17 cellular contexts compared by ENCODE assay signal in the genomic region with DNA sequence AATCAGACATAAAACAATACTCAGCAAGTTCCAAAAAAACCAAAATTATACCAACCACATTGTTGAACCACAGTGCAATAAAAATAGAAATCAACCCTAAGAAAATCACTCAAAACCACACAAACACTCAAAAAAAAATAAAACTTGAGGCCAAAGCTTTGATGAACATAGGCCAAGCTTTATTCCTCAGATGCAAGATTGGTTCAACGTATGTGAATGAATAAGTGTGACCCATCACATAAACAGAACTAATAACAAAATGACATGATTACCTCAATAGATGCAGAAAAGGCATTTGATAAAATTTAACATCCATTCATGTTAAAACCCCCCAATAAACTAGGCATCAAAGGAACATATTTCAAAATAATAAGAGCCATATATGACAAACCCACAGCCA.
A peak's percentile ranks its signal among the peaks of the same experiment; 100 is the strongest.
DNase-seq lines count a peak whose midpoint lies in the region; ATAC-seq, FAIRE-seq and TF ChIP-seq lines count a peak whose summit lies in the region.
"Had no signal": no experiment of that assay in that cellular context is flagged by ENCODE, and none has a peak within 500 bp of the region (broad histone marks: within the 10 kb centered on the region; RNA-seq: fewer than 3 reads in every experiment).

No MANE protein-coding gene starts in this region.

- in situ Hi-C loops in IMR-90 (cut with MboI; ENCODE audit: low sequenced_read_pairs) (no loop called here), mammary epithelial cell (cut with MboI; ENCODE audit: low sequenced_read_pairs in 2 of 2) (no loop called here)

- TF ChIP-seq RAD21 in A549 (conservative IDR thresholded peaks at IDR 0.05 in 1 of 2, IDR thresholded peaks at IDR 0.05 in 1 of 2) (no peak), IMR-90 (IDR thresholded peaks at IDR 0.05; ENCODE audit: low read length) (no peak)

- H4K20me1 ChIP-seq in IMR-90 (ENCODE audit: insufficient read depth, low read length) (no peaks in the 10 kb centered on the region), mammary epithelial cell (ENCODE audit: insufficient read depth, low read length) (no peaks in the 10 kb centered on the region)
- H4K20me1 ChIP-seq: BLaER1 treated with 17β-estradiol and CSF1 and Interleukin-3, amounts not matched to agents 10 nM and 100 nM had no signal

- H2AFZ ChIP-seq in IMR-90 (replicated peaks; ENCODE audit: low read length, poor library complexity) (no peak overlapping the region), mammary epithelial cell (ENCODE audit: low read depth, low read length) (no peak overlapping the region)

- H3K4me2 ChIP-seq in A549 (no peak overlapping the region), IMR-90 (ENCODE audit: low read depth, low read length) (no peak overlapping the region), mammary epithelial cell (ENCODE audit: insufficient read depth, low read depth, low read length) (no peak overlapping the region)
- H3K4me2 ChIP-seq: BLaER1 treated with 17β-estradiol and CSF1 and Interleukin-3, amounts not matched to agents 10 nM and 100 nM had no signal

- H4K8ac ChIP-seq in IMR-90 (ENCODE audit: low read depth in 2 of 2, low read length in 2 of 2) = no peak overlapping the region

- H3K4me3 ChIP-seq in A549 = no peak overlapping the region
- H3K4me3 ChIP-seq in IMR-90 (ENCODE audit: insufficient read depth, low read depth, low read length) = no peak overlapping the region
- H3K4me3 ChIP-seq in mammary epithelial cell (replicated peaks in 1 of 3; ENCODE audit: insufficient read depth in 1 of 3, low read depth in 2 of 3, low read length in 3 of 3) = no peak overlapping the region
- H3K4me3 ChIP-seq: BLaER1 treated with 17β-estradiol and CSF1 and Interleukin-3, amounts not matched to agents 10 nM and 100 nM; GM12878; HAP-1 had no signal

- no peak overlapping the region for H2AK9ac ChIP-seq in IMR-90 (replicated peaks; ENCODE audit: low read depth, low read length, poor library complexity)

- no peaks in the 10 kb centered on the region for H3K4me1 ChIP-seq in A549
- H3K4me1 ChIP-seq in IMR-90 (ENCODE audit: control insufficient read depth, insufficient read depth, low read length) = no peaks in the 10 kb centered on the region
- no peaks in the 10 kb centered on the region for H3K4me1 ChIP-seq in mammary epithelial cell (ENCODE audit: insufficient read depth, low read length)
- H3K4me1 ChIP-seq: BLaER1 treated with 17β-estradiol and CSF1 and Interleukin-3, amounts not matched to agents 10 nM and 100 nM; HAP-1 had no signal

- H3K56ac ChIP-seq in IMR-90 (ENCODE audit: extremely low read depth, insufficient read depth, low read length) = no peak overlapping the region

- H4K5ac ChIP-seq in IMR-90 (ENCODE audit: low read depth, low read length) = no peak overlapping the region

- POLR2A ChIA-PET in A549 (lab: Yijun Ruan, JAX) (no interaction called here), IMR-90 (lab: Charles Lee; ENCODE audit: unreplicated experiment) (no interaction called here)

- H4K91ac ChIP-seq in IMR-90 (ENCODE audit: insufficient read depth, low read depth, low read length) = no peak overlapping the region

- no peak for TF ChIP-seq EP300 in A549 (IDR thresholded peaks at IDR 0.05)

- no peak overlapping the region for H3K18ac ChIP-seq in IMR-90 (ENCODE audit: low read depth, low read length)

- CTCF ChIA-PET in A549 (lab: Yijun Ruan, JAX) = no interaction called here
- CTCF ChIA-PET in IMR-90 (lab: Yijun Ruan, JAX) = no interaction called here
- CTCF ChIA-PET in mammary epithelial cell (lab: Charles Lee; ENCODE audit: low non-redundant PET) = no interaction called here

- no peak for TF ChIP-seq CTCF in A549 (IDR thresholded peaks at IDR 0.05)
- no peak for TF ChIP-seq CTCF in IMR-90 (conservative IDR thresholded peaks at IDR 0.05; ENCODE audit: low read depth, low read length)
- TF ChIP-seq CTCF in mammary epithelial cell (conservative IDR thresholded peaks at IDR 0.05 in 1 of 2, IDR thresholded peaks at IDR 0.05 in 1 of 2; ENCODE audit: extremely low read depth in 1 of 2, insufficient read depth in 1 of 2, low read depth in 1 of 2, low read length in 2 of 2) = no peak

- no TSS peak for BruUV-seq in IMR-90 (replicated peaks; lab: Mats Ljungman, UMichigan)
- BruUV-seq in mammary epithelial cell (replicated peaks; lab: Mats Ljungman, UMichigan) = no TSS peak

- no peak overlapping the region for H3K4ac ChIP-seq in IMR-90 (ENCODE audit: low read depth, low read length)

- dilution Hi-C loops in IMR-90 (cut with HindIII; ENCODE audit: low sequenced_read_pairs, unreplicated experiment) = no loop called here
- dilution Hi-C loops in mammary epithelial cell (cut with HindIII; ENCODE audit: low sequenced_read_pairs) = no loop called here

- H3K9ac ChIP-seq in IMR-90 (ENCODE audit: low read depth, low read length) = no peak overlapping the region
- no peak overlapping the region for H3K9ac ChIP-seq in mammary epithelial cell (ENCODE audit: insufficient read depth, low read length)
- H3K9ac ChIP-seq: BLaER1 treated with 17β-estradiol and CSF1 and Interleukin-3, amounts not matched to agents 10 nM and 100 nM had no signal

- no peaks in the 10 kb centered on the region for H3K9me1 ChIP-seq in IMR-90 (ENCODE audit: insufficient read depth, low read length)

- no peak for DNase-seq in A549 (ENCODE audit: low read depth in 1 of 2, low spot score in 1 of 2)
- peak; percentile 13 for DNase-seq in IMR-90
- peak; percentile 17 for DNase-seq in mammary epithelial cell
- DNase-seq in fibroblast of peridontal ligament (ENCODE audit: extremely low read depth) = peak; percentile 51
- no peak for DNase-seq in NK-92 treated with Interleukin-12 subunit alpha and Interleukin-12 subunit beta, amount 100 ng/mL, for 24 hours (lab: John Stamatoyannopoulos, UW)
- no peak for DNase-seq in cerebellar cortex (ENCODE audit: low spot score)
- DNase-seq: 8988T; ACHN; CD4-positive, CD25-positive, alpha-beta regulatory T cell; HFFc6 had no signal

- no peak overlapping the region for H2BK120ac ChIP-seq in IMR-90 (ENCODE audit: low read depth, low read length)

- H3K14ac ChIP-seq in IMR-90 (replicated peaks; ENCODE audit: low read depth, low read length) = no peak overlapping the region

- no peak for FAIRE-seq in A549 (lab: Jason Lieb, UNC)
- FAIRE-seq: GM12878, H1, HepG2, HTR-8/SVneo had no signal

- no peaks in the 10 kb centered on the region for H3K9me3 ChIP-seq in A549
- no peaks in the 10 kb centered on the region for H3K9me3 ChIP-seq in IMR-90 (ENCODE audit: control insufficient read depth, insufficient read depth, low read length)
- H3K9me3 ChIP-seq in mammary epithelial cell (replicated peaks; ENCODE audit: insufficient read depth, low read length) = no peaks in the 10 kb centered on the region
- H3K9me3 ChIP-seq: HAP-1 had no signal

- intact Hi-C loops in IMR-90 (cut with micrococcal nuclease) (no loop called here), mammary epithelial cell (cut with micrococcal nuclease) (no loop called here)

- no peak overlapping the region for H3K23ac ChIP-seq in IMR-90 (ENCODE audit: low read depth, low read length)

- H2BK15ac ChIP-seq in IMR-90 (ENCODE audit: low read depth, low read length) = no peak overlapping the region

- H3K36me3 ChIP-seq in IMR-90 (ENCODE audit: control insufficient read depth, insufficient read depth, low read length) (no peaks in the 10 kb centered on the region), mammary epithelial cell (ENCODE audit: insufficient read depth, low read length) (no peaks in the 10 kb centered on the region)
- H3K36me3 ChIP-seq: BLaER1 treated with 17β-estradiol and CSF1 and Interleukin-3, amounts not matched to agents 10 nM and 100 nM; HAP-1 had no signal

- TF ChIP-seq POLR2A in A549 (IDR thresholded peaks at IDR 0.05; ENCODE audit: low read length) = no peak
- no peak for TF ChIP-seq POLR2A in IMR-90 (IDR thresholded peaks at IDR 0.05; ENCODE audit: low read depth, low read length)

- H3K79me1 ChIP-seq in IMR-90 (ENCODE audit: low read depth in 1 of 2, low read length in 2 of 2) = no peaks in the 10 kb centered on the region

- ATAC-seq in A549 (no peak), IMR-90 (ENCODE audit: low read depth) (no peak), HG03175 (IDR thresholded peaks at IDR 0.05; ENCODE audit: unreplicated experiment) (no peak)
- ATAC-seq: GM12878, HepG2 had no signal

- no peak overlapping the region for H2BK20ac ChIP-seq in IMR-90 (ENCODE audit: low read depth, low read length)

- 38% methylated on average over 1 of the region's 1 CpG for WGBS in A549 (ENCODE audit: missing lambda C conversion rate)
- no CpG with 5 or more reads among the region's 1 CpG for WGBS in IMR-90 (ENCODE audit: extremely low coverage in 2 of 2, insufficient read length in 1 of 2), 2 experiments
- WGBS in mammary epithelial cell (ENCODE audit: low coverage, missing lambda C conversion rate) = 0% methylated on average over 1 of the region's 1 CpG

- no peak overlapping the region for H2BK5ac ChIP-seq in IMR-90 (ENCODE audit: low read depth, low read length, poor library complexity, severe bottlenecking)

- H3K27me3 ChIP-seq in IMR-90 (ENCODE audit: control insufficient read depth, insufficient read depth, low read length) (no peaks in the 10 kb centered on the region), mammary epithelial cell (ENCODE audit: insufficient read depth, low read length) (no peaks in the 10 kb centered on the region)
- H3K27me3 ChIP-seq: BLaER1 treated with 17β-estradiol and CSF1 and Interleukin-3, amounts not matched to agents 10 nM and 100 nM had no signal

- H2AK5ac ChIP-seq in IMR-90 (ENCODE audit: low read depth, low read length) = no peak overlapping the region

- no peaks in the 10 kb centered on the region for H3K79me2 ChIP-seq in mammary epithelial cell (ENCODE audit: insufficient read depth, low read length)

- H3K27ac ChIP-seq in A549 (no peak overlapping the region), IMR-90 (ENCODE audit: insufficient read depth, low read length) (no peak overlapping the region), mammary epithelial cell (ENCODE audit: insufficient read depth, low read depth, low read length) (no peak overlapping the region)
- H3K27ac ChIP-seq: BLaER1 treated with 17β-estradiol and CSF1 and Interleukin-3, amounts not matched to agents 10 nM and 100 nM had no signal

TF ChIP-seq in A549, 52 proteins besides CTCF, POLR2A, EP300 and RAD21:
- TF ChIP-seq HOXB13 (CRISPR knock-in tag; IDR thresholded peaks at IDR 0.05; ENCODE audit: low read depth) (no peak), FOSL2 (IDR thresholded peaks at IDR 0.05) (no peak), FOSL2 (CRISPR knock-in tag; IDR thresholded peaks at IDR 0.05) (peak; percentile 19; the same call in 1 of the 2 replicates)
TF ChIP-seq in A549: peak in this region for 1.

TF ChIP-seq in IMR-90, 13 proteins besides CTCF, POLR2A, EP300 and RAD21 (continues in another document):
- TF ChIP-seq, protein P1, sequence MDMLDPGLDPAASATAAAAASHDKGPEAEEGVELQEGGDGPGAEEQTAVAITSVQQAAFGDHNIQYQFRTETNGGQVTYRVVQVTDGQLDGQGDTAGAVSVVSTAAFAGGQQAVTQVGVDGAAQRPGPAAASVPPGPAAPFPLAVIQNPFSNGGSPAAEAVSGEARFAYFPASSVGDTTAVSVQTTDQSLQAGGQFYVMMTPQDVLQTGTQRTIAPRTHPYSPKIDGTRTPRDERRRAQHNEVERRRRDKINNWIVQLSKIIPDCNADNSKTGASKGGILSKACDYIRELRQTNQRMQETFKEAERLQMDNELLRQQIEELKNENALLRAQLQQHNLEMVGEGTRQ (IDR thresholded peaks at IDR 0.05; ENCODE audit: low read depth, low read length) = no peak
- TF ChIP-seq RCOR1 (IDR thresholded peaks at IDR 0.05; ENCODE audit: insufficient replicate concordance, low read length) (no peak), MAZ (IDR thresholded peaks at IDR 0.05; ENCODE audit: borderline replicate concordance, low read depth, low read length) (no peak)

Comparison
In these comparisons a context has a peak if more than half of its experiments do, and no peak if none do; other contexts are left out.
1. DNase-seq: peak in IMR-90 (single experiment), mammary epithelial cell (single experiment) and fibroblast of peridontal ligament (single experiment); none in A549 (0 of 2), NK-92 treated with Interleukin-12 subunit alpha and Interleukin-12 subunit beta, amount 100 ng/mL, for 24 hours (single experiment) and cerebellar cortex (single experiment).